In genomic region chr6:158283304-158284005, GRCh38 we compare ENCODE assay signal across 8 cellular contexts. TPM values are rescaled to one million over a fixed set of nuclear protein-coding genes. Genes with fewer than 3 reads are reported as not detected.
DNase-seq lines count a peak whose midpoint lies in the region; ATAC-seq and TF ChIP-seq lines count a peak whose summit lies in the region.

No MANE protein-coding gene starts in this region.

- ATAC-seq in T-cell (replicated peaks in 1 of 4) (peak; percentile 69 to 80 (median 75)), GM21381 (IDR thresholded peaks at IDR 0.05; ENCODE audit: unreplicated experiment) (no peak)
- ATAC-seq in stimulated activated memory B cell treated with anti-CD40 and anti-IgM and Interleukin-4, amounts not matched to agents 10 μg/mL and 1 μg/mL and 100 μg/mL, for 72 hours, result peak; percentile 54

- H3K27me3 Mint-ChIP-seq in T-cell, result no peaks in the 10 kb centered on the region
- H3K27me3 Mint-ChIP-seq in stimulated activated memory B cell treated with anti-CD40 and anti-IgM and Interleukin-4, amounts not matched to agents 10 μg/mL and 1 μg/mL and 100 μg/mL, for 72 hours, result no peaks in the 10 kb centered on the region

- H3K4me3 Mint-ChIP-seq in T-cell, result peak overlapping the region in 1 of 3 donors; percentile 27
- no peak overlapping the region for H3K4me3 Mint-ChIP-seq in stimulated activated memory B cell treated with anti-CD40 and anti-IgM and Interleukin-4, amounts not matched to agents 10 μg/mL and 1 μg/mL and 100 μg/mL, for 72 hours

- CTCF ChIA-PET in T-cell (lab: Charles Lee), result interaction anchor here in 1 of 2 donors (0.7 kb wide), 1 partner anchor 63 kb away, joined by 3 read pairs; no protein-coding TSS in a partner anchor

- peak overlapping the region; percentile 62 to 75 for H3K27ac Mint-ChIP-seq in T-cell
- H3K27ac Mint-ChIP-seq in stimulated activated memory B cell treated with anti-CD40 and anti-IgM and Interleukin-4, amounts not matched to agents 10 μg/mL and 1 μg/mL and 100 μg/mL, for 72 hours, result peak overlapping the region; percentile 46

- no peak overlapping the region for H3K4me3 ChIP-seq in fibroblast of villous mesenchyme (ENCODE audit: low read depth, low read length)

- TF ChIP-seq CTCF in fibroblast of villous mesenchyme (IDR thresholded peaks at IDR 0.05; ENCODE audit: insufficient read depth, low read depth, low read length), result no peak

- DNase-seq in NCI-H2171 treated with DMSO at 0.1 percent for 48 hours (lab: John Stamatoyannopoulos, UW) (peak; percentile 31), NCI-H2171 (lab: John Stamatoyannopoulos, UW) (no peak), T-cell (peak in 11 of 34 experiments; percentile 7 to 36 (median 19)), fibroblast of villous mesenchyme (ENCODE audit: low read depth) (peak; percentile 43), ACHN (no peak), cerebellar nuclear complex (lab: John Stamatoyannopoulos, UW) (no peak)

- H3K36me3 Mint-ChIP-seq in T-cell, result peaks cover 4% of the 10 kb centered on the region
- H3K36me3 Mint-ChIP-seq in stimulated activated memory B cell treated with anti-CD40 and anti-IgM and Interleukin-4, amounts not matched to agents 10 μg/mL and 1 μg/mL and 100 μg/mL, for 72 hours, result peaks cover 9% of the 10 kb centered on the region

- H3K4me1 Mint-ChIP-seq in T-cell, result peaks cover 38 to 51% (median 47%) of the 10 kb centered on the region in 3 donors
- peaks cover 22% of the 10 kb centered on the region for H3K4me1 Mint-ChIP-seq in stimulated activated memory B cell treated with anti-CD40 and anti-IgM and Interleukin-4, amounts not matched to agents 10 μg/mL and 1 μg/mL and 100 μg/mL, for 72 hours

- no peaks in the 10 kb centered on the region for H3K9me3 Mint-ChIP-seq in T-cell
- H3K9me3 Mint-ChIP-seq in stimulated activated memory B cell treated with anti-CD40 and anti-IgM and Interleukin-4, amounts not matched to agents 10 μg/mL and 1 μg/mL and 100 μg/mL, for 72 hours, result no peaks in the 10 kb centered on the region

- POLR2A ChIA-PET in T-cell (lab: Charles Lee), result no interaction called here

- in situ Hi-C loops in ACHN (cut with HindIII; ENCODE audit: low pct_ligation_motif_present, low pct_unique_long_range_greater_than_20kb, low sequenced_read_pairs), result no loop called here

RNA-seq across cellular contexts. Expression of gene TULP4, which starts 28.8 kb away (rescaled TPM):
- total RNA-seq in T-cell (10 to 100 TPM; 62.9 to 85.1 (median 76.1) TPM), fibroblast of villous mesenchyme (90.2 and 120 TPM in 2 replicates)

Comparison
In these comparisons a context has a peak if more than half of its experiments do, and no peak if none do; other contexts are left out.
1. DNase-seq: peak in NCI-H2171 treated with DMSO at 0.1 percent for 48 hours (single experiment) and fibroblast of villous mesenchyme (single experiment); none in NCI-H2171 (single experiment), ACHN (single experiment) and cerebellar nuclear complex (0 of 2).